ENCODE assay signal across 10 cellular contexts in genomic region chr2:131498321-131498973, GRCh38. TPM values are rescaled to one million over a fixed set of nuclear protein-coding genes. Genes with fewer than 3 reads are reported as not detected.
DNase-seq lines count a peak whose midpoint lies in the region; ATAC-seq and TF ChIP-seq lines count a peak whose summit lies in the region.
"Not testable (repeated sequence)": the region's sequence is repeated elsewhere in the genome, so short reads cannot be mapped to it uniquely, and the experiment has no call there.
"Had no signal": no experiment of that assay in that cellular context is flagged by ENCODE, and none has a peak within 500 bp of the region (broad histone marks: within the 10 kb centered on the region; RNA-seq: fewer than 3 reads in every experiment).

No MANE protein-coding gene starts in this region.

- TF ChIP-seq CTCF in PC-3 (conservative IDR thresholded peaks at IDR 0.05; ENCODE audit: low read depth, low read length), result not testable (repeated sequence)

- H3K27me3 ChIP-seq in PC-3 (ENCODE audit: low read length), result not testable (repeated sequence)

- not testable (repeated sequence) for H3K36me3 ChIP-seq in PC-3 (ENCODE audit: low read depth, low read length)

- not testable (repeated sequence) for H3K9me3 ChIP-seq in PC-3 (ENCODE audit: low read length)

- H3K4me2 ChIP-seq in PC-3 (ENCODE audit: low read length), result not testable (repeated sequence)

- H3K79me2 ChIP-seq in PC-3 (ENCODE audit: low read length), result peaks cover 57% of the 10 kb centered on the region

- CTCF ChIA-PET in PC-3 (lab: Charles Lee), result not testable (repeated sequence)

- H3K27ac Mint-ChIP-seq in activated T-helper 2 cell treated with anti-CD3 and anti-CD28 coated beads, Interferon-gamma antibody, Interleukin-2, Interleukin-4, amounts not matched to agents 10 μg/mL and 5 μg/mL and 100 μg/mL, durations not matched to agents 14 hours and 24 hours and 36 hours, result peak overlapping the region; percentile 84

- peak; percentile 84 for ATAC-seq in GM18498 (IDR thresholded peaks at IDR 0.05; ENCODE audit: unreplicated experiment)
- peak; percentile 90 for ATAC-seq in GM19455 (IDR thresholded peaks at IDR 0.05; ENCODE audit: unreplicated experiment)
- peak; percentile 93 for ATAC-seq in HG02642 (IDR thresholded peaks at IDR 0.05; ENCODE audit: poor library complexity, unreplicated experiment)
- ATAC-seq in HG03175 (IDR thresholded peaks at IDR 0.05; ENCODE audit: unreplicated experiment), result peak; percentile 82
- ATAC-seq in PC-3, result peak; percentile 80

- not testable (repeated sequence) for H3K4me3 Mint-ChIP-seq in activated T-helper 2 cell treated with anti-CD3 and anti-CD28 coated beads, Interferon-gamma antibody, Interleukin-2, Interleukin-4, amounts not matched to agents 10 μg/mL and 5 μg/mL and 100 μg/mL, durations not matched to agents 14 hours and 24 hours and 36 hours (ENCODE audit: low read depth)

- H3K4me1 Mint-ChIP-seq in activated T-helper 2 cell treated with anti-CD3 and anti-CD28 coated beads, Interferon-gamma antibody, Interleukin-2, Interleukin-4, amounts not matched to agents 10 μg/mL and 5 μg/mL and 100 μg/mL, durations not matched to agents 14 hours and 24 hours and 36 hours (ENCODE audit: low read depth), result peaks cover 30% of the 10 kb centered on the region

- H3K27me3 Mint-ChIP-seq in activated T-helper 2 cell treated with anti-CD3 and anti-CD28 coated beads, Interferon-gamma antibody, Interleukin-2, Interleukin-4, amounts not matched to agents 10 μg/mL and 5 μg/mL and 100 μg/mL, durations not matched to agents 14 hours and 24 hours and 36 hours (ENCODE audit: low read depth), result not testable (repeated sequence)

- POLR2A ChIA-PET in PC-3 (lab: Charles Lee; ENCODE audit: unreplicated experiment), result not testable (repeated sequence)

- BruUV-seq in PC-3 (replicated peaks; lab: Mats Ljungman, UMichigan), result not testable (repeated sequence)

- not testable (repeated sequence) for H3K9ac ChIP-seq in PC-3 (ENCODE audit: low read length)

- H4K20me1 ChIP-seq in PC-3 (ENCODE audit: low read length), result peaks cover 10% of the 10 kb centered on the region; the same call in 1 of the 2 replicates

- intact Hi-C loops in PC-3 (cut with micrococcal nuclease); activated T-helper 2 cell treated with anti-CD3 and anti-CD28 coated beads, Interferon-gamma antibody, Interleukin-2, Interleukin-4, amounts not matched to agents 10 μg/mL and 5 μg/mL and 100 μg/mL, durations not matched to agents 14 hours and 24 hours and 36 hours (cut with micrococcal nuclease): not testable (repeated sequence)

- H3K4me1 ChIP-seq in PC-3 (ENCODE audit: insufficient read depth, low read length), result not testable (repeated sequence)

- not testable (repeated sequence) for H3K9me3 Mint-ChIP-seq in activated T-helper 2 cell treated with anti-CD3 and anti-CD28 coated beads, Interferon-gamma antibody, Interleukin-2, Interleukin-4, amounts not matched to agents 10 μg/mL and 5 μg/mL and 100 μg/mL, durations not matched to agents 14 hours and 24 hours and 36 hours

- H3K4me3 ChIP-seq in PC-3 (ENCODE audit: low read length), result not testable (repeated sequence)

- not testable (repeated sequence) for H3K9me2 ChIP-seq in PC-3 (replicated peaks; ENCODE audit: low read length)

- H2AFZ ChIP-seq in PC-3 (ENCODE audit: low read length), result not testable (repeated sequence)

- H3F3A ChIP-seq in PC-3 (ENCODE audit: low read length, unreplicated experiment), result not testable (repeated sequence)

- H3K27ac ChIP-seq in PC-3 (ENCODE audit: low read length), result not testable (repeated sequence)

- peaks cover 43% of the 10 kb centered on the region for H3K36me3 Mint-ChIP-seq in activated T-helper 2 cell treated with anti-CD3 and anti-CD28 coated beads, Interferon-gamma antibody, Interleukin-2, Interleukin-4, amounts not matched to agents 10 μg/mL and 5 μg/mL and 100 μg/mL, durations not matched to agents 14 hours and 24 hours and 36 hours (ENCODE audit: low read depth)

- DNase-seq in PC-3, result peak; percentile 45
- not testable (repeated sequence) for DNase-seq in activated T-helper 2 cell treated with anti-CD3 and anti-CD28 coated beads, Interferon-gamma antibody, Interleukin-2, Interleukin-4, amounts not matched to agents 10 μg/mL and 5 μg/mL and 100 μg/mL, durations not matched to agents 14 hours and 24 hours and 36 hours (ENCODE audit: low spot score)
- DNase-seq in glomerular visceral epithelial cell (ENCODE audit: extremely low spot score), result peak; percentile 58
- peak; percentile 39 for DNase-seq in stimulated activated CD8-positive, alpha-beta memory T cell treated with anti-CD3 and anti-CD28 coated beads, Interleukin-4, amount 100 ng/mL, for 48 hours

RNA-seq across cellular contexts. Expression of gene MZT2A, which starts 6.2 kb away (rescaled TPM):
- 202 and 223 TPM in 2 replicates for total RNA-seq in PC-3 (2014; rRNA removed)
- 124 and 130 TPM in 2 replicates for total RNA-seq in activated T-helper 2 cell treated with anti-CD3 and anti-CD28 coated beads, Interferon-gamma antibody, Interleukin-2, Interleukin-4, amounts not matched to agents 10 μg/mL and 5 μg/mL and 100 μg/mL, durations not matched to agents 14 hours and 24 hours and 36 hours

RNA-seq across cellular contexts. Expression of gene TUBA3D, which starts 22.5 kb away (rescaled TPM):
- total RNA-seq in PC-3 (2014; rRNA removed), result not detected in 2 replicates
- total RNA-seq in activated T-helper 2 cell treated with anti-CD3 and anti-CD28 coated beads, Interferon-gamma antibody, Interleukin-2, Interleukin-4, amounts not matched to agents 10 μg/mL and 5 μg/mL and 100 μg/mL, durations not matched to agents 14 hours and 24 hours and 36 hours, result not detected in 2 replicates
- total RNA-seq: ascending aorta, suprapubic skin had no signal

RNA-seq across cellular contexts. Expression of gene CCDC74A, which starts 29.2 kb away (rescaled TPM):
- 6.5 and 13.7 TPM in 2 replicates for total RNA-seq in PC-3 (2014; rRNA removed)
- total RNA-seq in activated T-helper 2 cell treated with anti-CD3 and anti-CD28 coated beads, Interferon-gamma antibody, Interleukin-2, Interleukin-4, amounts not matched to agents 10 μg/mL and 5 μg/mL and 100 μg/mL, durations not matched to agents 14 hours and 24 hours and 36 hours, result 2.8 and 3.3 TPM in 2 replicates
